Comparison of ENCODE assay signal across 8 cellular contexts in the genomic region with DNA sequence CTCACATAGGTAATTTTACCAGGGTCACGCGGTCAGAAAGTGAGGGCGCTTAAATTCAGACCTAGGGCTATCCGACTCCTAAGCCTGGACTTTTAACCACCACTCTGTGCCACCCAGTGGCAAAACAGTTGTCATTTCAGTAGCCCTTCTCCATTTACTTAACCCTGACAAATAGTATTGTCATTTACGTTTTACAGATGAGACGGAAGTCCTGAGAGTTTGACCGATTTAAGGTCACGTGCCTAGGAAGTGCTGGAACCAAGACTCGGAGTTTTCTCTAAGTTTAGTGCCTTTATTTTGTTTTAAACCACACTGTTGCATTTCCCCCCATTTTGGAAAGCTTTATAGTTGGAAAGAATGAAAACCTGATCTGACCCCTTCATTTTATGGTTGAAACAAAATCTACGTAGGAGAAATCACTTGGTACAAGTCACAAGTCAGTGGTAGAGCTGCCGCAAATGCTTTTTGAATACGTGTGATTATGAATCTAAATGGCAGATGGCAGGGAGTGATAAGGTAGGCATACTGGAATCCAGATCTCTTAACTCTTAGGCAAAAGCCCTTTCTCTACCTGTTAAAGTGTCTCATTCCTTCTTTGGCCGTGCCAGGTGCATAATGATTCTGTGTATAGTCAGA. TPM values are rescaled to one million over a fixed set of nuclear protein-coding genes. Genes with fewer than 3 reads are reported as not detected.
DNase-seq lines count a peak whose midpoint lies in the region; ATAC-seq and TF ChIP-seq lines count a peak whose summit lies in the region.

No MANE protein-coding gene starts in this region.

- no peak overlapping the region for H3K4ac ChIP-seq in mesendoderm (ENCODE audit: low read depth, low read length)

- H3K9ac ChIP-seq in mesendoderm (ENCODE audit: low read length), result peak overlapping the region; percentile 82

- H3K9me3 ChIP-seq in DOHH2 (ENCODE audit: control insufficient read depth, insufficient read depth, low read length), result no peaks in the 10 kb centered on the region
- no peaks in the 10 kb centered on the region for H3K9me3 ChIP-seq in ectodermal cell (ENCODE audit: control insufficient read depth, low read length)

- no peaks in the 10 kb centered on the region for H4K20me1 ChIP-seq in DOHH2 (ENCODE audit: control insufficient read depth, insufficient read depth, low read depth, low read length)

- H3K18ac ChIP-seq in mesendoderm (ENCODE audit: low read length), result no peak overlapping the region

- H3K9me2 ChIP-seq in DOHH2 (replicated peaks; ENCODE audit: control insufficient read depth, low read length), result no peaks in the 10 kb centered on the region

- no peak overlapping the region for H3K23ac ChIP-seq in mesendoderm (ENCODE audit: low read length)

- TF ChIP-seq CTCF in DOHH2 (IDR thresholded peaks at IDR 0.05; ENCODE audit: low read depth, low read length, poor library complexity, severe bottlenecking), result peak; percentile 43

- H3K27me3 ChIP-seq in DOHH2 (ENCODE audit: control insufficient read depth, low read length), result no peaks in the 10 kb centered on the region
- H3K27me3 ChIP-seq in ectodermal cell (ENCODE audit: control insufficient read depth, insufficient read depth, low read length, poor library complexity, severe bottlenecking), result no peaks in the 10 kb centered on the region
- H3K27me3 ChIP-seq in mesendoderm (ENCODE audit: insufficient read depth, low read length, poor library complexity), result no peaks in the 10 kb centered on the region

- H3K4me3 ChIP-seq in DOHH2 (ENCODE audit: low read length) (peak overlapping the region; percentile 85), ectodermal cell (ENCODE audit: insufficient read depth, low read depth, low read length) (peak overlapping the region; percentile 68), mesendoderm (ENCODE audit: low read length) (peak overlapping the region; percentile 93), urinary bladder (ENCODE audit: low read depth, low read length) (peak overlapping the region; percentile 71)

- H2BK5ac ChIP-seq in mesendoderm (ENCODE audit: low read length), result no peak overlapping the region

- no peak overlapping the region for H2AK5ac ChIP-seq in mesendoderm (ENCODE audit: low read length)

- H2BK15ac ChIP-seq in mesendoderm (replicated peaks; ENCODE audit: low read depth), result no peak overlapping the region

- peak overlapping the region; percentile 23 for H4K5ac ChIP-seq in mesendoderm (ENCODE audit: low read length)

- 20 to 24% methylated on average over 12 to 13 of the region's 13 CpGs for WGBS in ectodermal cell, 2 experiments
- WGBS in mesendoderm (ENCODE audit: extremely low coverage, insufficient coverage, low lambda C conversion rate), result no CpG with 5 or more reads among the region's 13 CpGs
- 14% methylated on average over 13 of the region's 13 CpGs for WGBS in urinary bladder

- peak overlapping the region; percentile 93 for H3K27ac ChIP-seq in DOHH2 (ENCODE audit: low read depth, low read length)
- peak overlapping the region; percentile 89 for H3K27ac ChIP-seq in ectodermal cell (ENCODE audit: insufficient read depth, low read depth, low read length, poor library complexity, severe bottlenecking)
- H3K27ac ChIP-seq in mesendoderm (ENCODE audit: low read depth, low read length), result no peak overlapping the region
- H3K27ac ChIP-seq in urinary bladder (ENCODE audit: low read depth), result no peak overlapping the region

- ATAC-seq in GM19463 (IDR thresholded peaks at IDR 0.05; ENCODE audit: unreplicated experiment) (peak; percentile 27), HG03460 (IDR thresholded peaks at IDR 0.05; ENCODE audit: unreplicated experiment) (peak; percentile 29), SK-N-SH treated with all-trans-retinoic acid at 6 μM for 48 hours (peak; percentile 42), GM18519 (IDR thresholded peaks at IDR 0.05; ENCODE audit: low FRiP score, unreplicated experiment) (no peak)

- H4K8ac ChIP-seq in mesendoderm (ENCODE audit: low read depth, low read length), result peak overlapping the region; percentile 57

- H2BK120ac ChIP-seq in mesendoderm (ENCODE audit: low read depth, low read length), result no peak overlapping the region

- peaks cover 14% of the 10 kb centered on the region for H3K79me1 ChIP-seq in mesendoderm (ENCODE audit: low read length)

- H3K79me2 ChIP-seq in DOHH2 (ENCODE audit: control insufficient read depth, low read length), result peaks cover 100% of the 10 kb centered on the region
- peaks cover 14% of the 10 kb centered on the region for H3K79me2 ChIP-seq in mesendoderm (ENCODE audit: control insufficient read depth, insufficient read depth, low read length)

- peaks cover 16% of the 10 kb centered on the region for H3F3A ChIP-seq in DOHH2 (ENCODE audit: control insufficient read depth, insufficient read depth)

- H3K56ac ChIP-seq in mesendoderm (ENCODE audit: low read length), result peak overlapping the region; percentile 92

- peak overlapping the region; percentile 91 for H3K4me2 ChIP-seq in DOHH2 (ENCODE audit: low read length)
- peak overlapping the region; percentile 57 for H3K4me2 ChIP-seq in mesendoderm (ENCODE audit: low read length)

- H3K4me1 ChIP-seq in DOHH2 (ENCODE audit: control insufficient read depth, low read length) (peaks cover 50% of the 10 kb centered on the region), ectodermal cell (ENCODE audit: control insufficient read depth, insufficient read depth, low read length) (peaks cover 7% of the 10 kb centered on the region), mesendoderm (ENCODE audit: control insufficient read depth, low read depth, low read length) (peaks cover 4% of the 10 kb centered on the region), urinary bladder (ENCODE audit: insufficient read depth) (no peaks in the 10 kb centered on the region)

- peaks cover 61% of the 10 kb centered on the region for H3K36me3 ChIP-seq in DOHH2 (ENCODE audit: control insufficient read depth, low read length)
- peaks cover under 1% of the 10 kb centered on the region for H3K36me3 ChIP-seq in ectodermal cell (ENCODE audit: control insufficient read depth, insufficient read depth, low read length)
- peaks cover 1% of the 10 kb centered on the region for H3K36me3 ChIP-seq in mesendoderm (ENCODE audit: control insufficient read depth, insufficient read depth, low read length)
- H3K36me3 ChIP-seq in urinary bladder (ENCODE audit: insufficient read depth), result no peaks in the 10 kb centered on the region

- DNase-seq in mesendoderm, result peak; percentile 75

TF ChIP-seq in SK-N-SH treated with all-trans-retinoic acid at 6 μM for 48 hours, 23 proteins besides CTCF, POLR2A, EP300 and RAD21:
- TF ChIP-seq GLIS3 (CRISPR knock-in tag; IDR thresholded peaks at IDR 0.05) (no peak), CSDC2 (CRISPR knock-in tag; IDR thresholded peaks at IDR 0.05) (no peak), ISL1 (CRISPR knock-in tag; IDR thresholded peaks at IDR 0.05) (no peak), POU6F1 (CRISPR knock-in tag; IDR thresholded peaks at IDR 0.05; ENCODE audit: borderline replicate concordance, low read depth) (no peak), ARNTL (CRISPR knock-in tag; IDR thresholded peaks at IDR 0.05; ENCODE audit: borderline replicate concordance, low read depth) (no peak), ZC3H10 (CRISPR knock-in tag; IDR thresholded peaks at IDR 0.05) (no peak), ZNF565 (CRISPR knock-in tag; conservative IDR thresholded peaks at IDR 0.05; ENCODE audit: low read depth) (no peak)
TF ChIP-seq in SK-N-SH treated with all-trans-retinoic acid at 6 μM for 48 hours: peak in this region for 0.

RNA-seq across cellular contexts. Expression of gene MRRF, which starts 0.7 kb away (rescaled TPM):
- polyA plus RNA-seq in ectodermal cell (2013, experiment 1 of 4), result 38.5 TPM
- polyA plus RNA-seq in ectodermal cell (2013, experiment 2 of 4), result 33.2 TPM
- polyA plus RNA-seq in ectodermal cell (2013, experiment 3 of 4), result 28.9 TPM
- polyA plus RNA-seq in ectodermal cell (2013, experiment 4 of 4), result 29.1 TPM
- polyA plus RNA-seq in mesendoderm (2013, experiment 1 of 2), result 40.9 TPM
- polyA plus RNA-seq in mesendoderm (2013, experiment 2 of 2), result 41.5 TPM
- total RNA-seq in urinary bladder, result 42.0 TPM
- 22.7 TPM for polyA plus RNA-seq in urinary bladder

RNA-seq across cellular contexts. Expression of gene RBM18, which starts 0.7 kb away (rescaled TPM):
- polyA plus RNA-seq in ectodermal cell (2013, experiment 1 of 4), result 18.8 TPM
- 16.7 TPM for polyA plus RNA-seq in ectodermal cell (2013, experiment 2 of 4)
- polyA plus RNA-seq in ectodermal cell (2013, experiment 3 of 4), result 15.4 TPM
- polyA plus RNA-seq in ectodermal cell (2013, experiment 4 of 4), result 18.2 TPM
- polyA plus RNA-seq in mesendoderm (2013, experiment 1 of 2), result 12.4 TPM
- 12.2 TPM for polyA plus RNA-seq in mesendoderm (2013, experiment 2 of 2)
- 19.1 TPM for total RNA-seq in urinary bladder
- polyA plus RNA-seq in urinary bladder, result 14.4 TPM

RNA-seq across cellular contexts. Expression of gene LHX6, which starts 36.6 kb away (rescaled TPM):
- polyA plus RNA-seq in ectodermal cell (2013, experiment 1 of 4), result not detected
- polyA plus RNA-seq in ectodermal cell (2013, experiment 2 of 4), result 0.21 TPM
- polyA plus RNA-seq in ectodermal cell (2013, experiment 3 of 4), result 0.21 TPM
- polyA plus RNA-seq in ectodermal cell (2013, experiment 4 of 4), result 0.12 TPM
- polyA plus RNA-seq in mesendoderm (2013, experiment 1 of 2), result 0.55 TPM
- polyA plus RNA-seq in mesendoderm (2013, experiment 2 of 2), result 0.88 TPM
- total RNA-seq in urinary bladder, result 2.2 TPM
- polyA plus RNA-seq in urinary bladder, result 6.8 TPM

Comparison
In these comparisons a context has a peak if more than half of its experiments do, and no peak if none do; other contexts are left out.
1. H3K27ac ChIP-seq: peak in DOHH2 (single experiment) and ectodermal cell (single experiment); none in mesendoderm (single experiment) and urinary bladder (single experiment).
2. Peak in every context shown above with its lines, with median percentiles within 50 percentile points of each other: H3K4me3 ChIP-seq.